ENCODE assay signal across 8 cellular contexts in genomic region chr6:110949679-110950285, GRCh38. TPM values are rescaled to one million over a fixed set of nuclear protein-coding genes. Genes with fewer than 3 reads are reported as not detected.
DNase-seq lines count a peak whose midpoint lies in the region; ATAC-seq and TF ChIP-seq lines count a peak whose summit lies in the region.

No MANE protein-coding gene starts in this region.

- H3K27me3 Mint-ChIP-seq in MCF 10A (ENCODE audit: insufficient read depth, unreplicated experiment) = no peaks in the 10 kb centered on the region

- POLR2A ChIA-PET in MCF 10A (lab: Yijun Ruan, JAX) = interaction anchor here (0.9 to 1.3 kb wide), 2 partner anchors 71 to 75 kb away, joined by 3 to 4 read pairs; partner anchors contain the start of gene AMD1

- DNase-seq in DMS53 treated with DMSO at 0.1 percent for 48 hours (lab: John Stamatoyannopoulos, UW; ENCODE audit: unreplicated experiment) (peak; percentile 12), M059J (ENCODE audit: low read depth) (peak; percentile 53), MCF 10A (ENCODE audit: unreplicated experiment) (peak; percentile 33), myocyte (ENCODE audit: low read depth) (peak; percentile 52), activated T-cell treated with anti-CD3 and anti-CD28 coated beads for 4 hours (no peak)

- H3K4me3 Mint-ChIP-seq in MCF 10A (ENCODE audit: unreplicated experiment) = no peak overlapping the region

- peaks cover 16% of the 10 kb centered on the region for H3K4me1 Mint-ChIP-seq in MCF 10A (ENCODE audit: insufficient read depth, unreplicated experiment)

- BruUV-seq in MCF 10A (replicated peaks; lab: Mats Ljungman, UMichigan) = no TSS peak

- CTCF ChIA-PET in MCF 10A (lab: Yijun Ruan, JAX) = interaction anchor here (0.6 to 10.4 kb wide), 42 partner anchors 9 to 813 kb away, joined by 3 to 123 read pairs (median 4); partner anchors contain the start of genes AMD1 and GTF3C6

- no peaks in the 10 kb centered on the region for H3K9me3 Mint-ChIP-seq in MCF 10A (ENCODE audit: unreplicated experiment)

- ATAC-seq in GM21515 (IDR thresholded peaks at IDR 0.05; ENCODE audit: unreplicated experiment) = no peak
- ATAC-seq in GM18502 (IDR thresholded peaks at IDR 0.05; ENCODE audit: poor library complexity, unreplicated experiment) = no peak
- ATAC-seq in GM18909 (IDR thresholded peaks at IDR 0.05; ENCODE audit: poor library complexity, unreplicated experiment) = no peak

- intact Hi-C loops in MCF 10A (cut with micrococcal nuclease) = loop anchor here (1.0 to 2.0 kb wide), 5 partner anchors 70 to 493 kb away; no protein-coding TSS in a partner anchor

- no peak overlapping the region for H3K27ac Mint-ChIP-seq in MCF 10A (ENCODE audit: low read depth, unreplicated experiment)

- TF ChIP-seq CTCF in MCF 10A (IDR thresholded peaks at IDR 0.05; ENCODE audit: unreplicated experiment) = peak; percentile 46

- H3K36me3 Mint-ChIP-seq in MCF 10A (ENCODE audit: insufficient read depth, unreplicated experiment) = no peaks in the 10 kb centered on the region

RNA-seq across cellular contexts. Expression of gene GTF3C6, which starts 8.7 kb away (rescaled TPM):
- total RNA-seq in M059J (2014; rRNA removed; shearing (Covaris generic)) = 98.0 and 123 TPM in 2 replicates
- total RNA-seq in MCF 10A (2022) = 96.8 and 96.9 TPM in 2 replicates
- total RNA-seq in myocyte = 97.2 and 114 TPM in 2 replicates
- polyA plus RNA-seq in myocyte (2012) = 63.1 TPM

RNA-seq across cellular contexts. Expression of gene RPF2, which starts 32.1 kb away (rescaled TPM):
- 44.3 and 70.4 TPM in 2 replicates for total RNA-seq in M059J (2014; rRNA removed; shearing (Covaris generic))
- 78.8 and 85.4 TPM in 2 replicates for total RNA-seq in MCF 10A (2022)
- 50.1 and 66.8 TPM in 2 replicates for total RNA-seq in myocyte
- polyA plus RNA-seq in myocyte (2012) = 13.1 TPM
